In genomic region chr4:87025023-87025613, GRCh38 we compare ENCODE assay signal across 17 cellular contexts.
A peak's percentile ranks its signal among the peaks of the same experiment; 100 is the strongest.
DNase-seq lines count a peak whose midpoint lies in the region; ATAC-seq and TF ChIP-seq lines count a peak whose summit lies in the region.
"Had no signal": no experiment of that assay in that cellular context is flagged by ENCODE, and none has a peak within 500 bp of the region (broad histone marks: within the 10 kb centered on the region; RNA-seq: fewer than 3 reads in every experiment).

No MANE protein-coding gene starts in this region.

- no peaks in the 10 kb centered on the region for H3K9me3 Mint-ChIP-seq in H9
- H3K9me3 Mint-ChIP-seq: activated CD4-positive, alpha-beta T cell treated with anti-CD3 and anti-CD28 coated beads, Interleukin-2, amount 10 ng/mL, durations not matched to agents 24 days and 14 days; activated T-cell treated with anti-CD3 and anti-CD28 coated beads, Interleukin-2, amount 50 U/mL, for 4 hours; neural crest cell had no signal

- no peak for TF ChIP-seq POLR2A in transverse colon (IDR thresholded peaks at IDR 0.05)

- no peak overlapping the region for H2BK15ac ChIP-seq in H9 (ENCODE audit: low read depth, low read length)

- H2BK20ac ChIP-seq in H9 (ENCODE audit: low read depth, low read length, poor library complexity, severe bottlenecking) = no peak overlapping the region

- H3K27me3 Mint-ChIP-seq in H9 (ENCODE audit: low read depth) = no peaks in the 10 kb centered on the region
- H3K27me3 Mint-ChIP-seq: activated CD4-positive, alpha-beta T cell treated with anti-CD3 and anti-CD28 coated beads, Interleukin-2, amount 10 ng/mL, durations not matched to agents 24 days and 14 days; CD4-positive, alpha-beta memory T cell had no signal

- no peak overlapping the region for H3K27ac ChIP-seq in H9 (ENCODE audit: insufficient read length, low read depth, low read length)
- H3K27ac ChIP-seq in coronary artery = peak overlapping the region in 1 of 2 donors; percentile 78
- H3K27ac ChIP-seq in muscle layer of colon (ENCODE audit: low read depth, low read length) = peak overlapping the region; percentile 42
- peak overlapping the region; percentile 66 to 73 (median 72) for H3K27ac ChIP-seq in transverse colon
- H3K27ac ChIP-seq: HL-60 had no signal

- H2AK5ac ChIP-seq in H9 (ENCODE audit: insufficient read length, low read length) = no peak overlapping the region

- peak overlapping the region; percentile 40 for H3K4me3 ChIP-seq in coronary artery
- no peak overlapping the region for H3K4me3 ChIP-seq in muscle layer of colon (ENCODE audit: low read depth in 1 of 2, low read length in 2 of 2)
- H3K4me3 ChIP-seq in transverse colon = no peak overlapping the region
- H3K4me3 ChIP-seq: left lung, skin epidermis had no signal

- no peak overlapping the region for H4K5ac ChIP-seq in H9 (ENCODE audit: insufficient read length, low read depth, low read length)

- H3K4ac ChIP-seq in H9 (ENCODE audit: low read depth, low read length) = no peak overlapping the region

- no peak overlapping the region for H2AFZ ChIP-seq in H9 (ENCODE audit: low read length)

- no CpG with 5 or more reads among the region's 5 CpGs for WGBS in H9 (ENCODE audit: extremely low coverage, insufficient read length, low lambda C conversion rate)
- WGBS in transverse colon (ENCODE audit: low coverage in 1 of 2), 2 donors = 45 to 50% methylated on average over 1 to 5 of the region's 5 CpGs

- no peak overlapping the region for H2BK5ac ChIP-seq in H9 (ENCODE audit: insufficient read length, low read length)

- H3K56ac ChIP-seq in H9 (ENCODE audit: insufficient read length, low read depth, low read length) = no peak overlapping the region

- DNase-seq in H9 (no peak), coronary artery (ENCODE audit: low spot score) (no peak), transverse colon (no peak), GDM1 (lab: John Stamatoyannopoulos, UW) (no peak)
- no peak for DNase-seq in activated CD4-positive, alpha-beta T cell treated with anti-CD3 and anti-CD28 coated beads, Interleukin-2, amount 50 U/mL, for 4 hours
- DNase-seq: activated CD4-positive, alpha-beta T cell treated with anti-CD3 and anti-CD28 coated beads, Interleukin-2, amount 10 ng/mL, durations not matched to agents 24 days and 14 days; activated T-cell treated with anti-CD3 and anti-CD28 coated beads, Interleukin-2, amount 50 U/mL, for 4 hours; CD4-positive, alpha-beta memory T cell; EL; hypothalamus had no signal

- no peak overlapping the region for H2BK120ac ChIP-seq in H9 (ENCODE audit: low read depth, low read length, poor library complexity, severe bottlenecking)

- H3K9me3 ChIP-seq in H9 (ENCODE audit: control insufficient read depth, low read depth, low read length) = no peaks in the 10 kb centered on the region
- no peaks in the 10 kb centered on the region for H3K9me3 ChIP-seq in muscle layer of colon (ENCODE audit: low read length)
- H3K9me3 ChIP-seq in transverse colon = no peaks in the 10 kb centered on the region
- H3K9me3 ChIP-seq: left lung had no signal

- H3K36me3 ChIP-seq in muscle layer of colon (ENCODE audit: insufficient read depth, low read length) (no peaks in the 10 kb centered on the region), transverse colon (no peaks in the 10 kb centered on the region)
- H3K36me3 ChIP-seq: left lung had no signal

- no peak overlapping the region for H3K4me3 Mint-ChIP-seq in H9
- H3K4me3 Mint-ChIP-seq: activated CD4-positive, alpha-beta T cell treated with anti-CD3 and anti-CD28 coated beads, Interleukin-2, amount 10 ng/mL, durations not matched to agents 24 days and 14 days; activated T-cell treated with anti-CD3 and anti-CD28 coated beads, Interleukin-2, amount 50 U/mL, for 4 hours; neural crest cell had no signal

- no peaks in the 10 kb centered on the region for H4K20me1 ChIP-seq in H9 (ENCODE audit: control insufficient read depth, insufficient read depth, insufficient read length)

- peak overlapping the region in 2 of 3 experiments; percentile 30 to 57; a peak in 4 of 7 replicates for H3K27ac Mint-ChIP-seq in H9
- H3K27ac Mint-ChIP-seq: activated CD4-positive, alpha-beta T cell treated with anti-CD3 and anti-CD28 coated beads, Interleukin-2, amount 10 ng/mL, durations not matched to agents 24 days and 14 days had no signal

- H3K27me3 ChIP-seq in H9 (ENCODE audit: insufficient read depth, low read length) (no peaks in the 10 kb centered on the region), muscle layer of colon (ENCODE audit: control insufficient read depth in 1 of 2, insufficient read depth in 2 of 2, low read length in 2 of 2) (no peaks in the 10 kb centered on the region), transverse colon (no peaks in the 10 kb centered on the region)
- H3K27me3 ChIP-seq: left lung had no signal

- in situ Hi-C loops in transverse colon (cut with MboI; ENCODE audit: low pct_ligation_motif_present in 1 of 4, low pct_unique_long_range_greater_than_20kb in 1 of 4, low sequenced_read_pairs in 3 of 4) = no loop called here

- peaks cover 4% of the 10 kb centered on the region; the same call in 1 of the 2 replicates for H3K4me1 ChIP-seq in H9 (ENCODE audit: insufficient read depth, low read length)
- peaks cover 70% of the 10 kb centered on the region for H3K4me1 ChIP-seq in muscle layer of colon (ENCODE audit: insufficient read depth, low read length)
- H3K4me1 ChIP-seq in transverse colon = peaks cover 36 to 78% (median 57%) of the 10 kb centered on the region in 4 donors

- H3K79me1 ChIP-seq in H9 (ENCODE audit: insufficient read depth, low read depth, low read length, poor library complexity, severe bottlenecking) = peaks cover 4% of the 10 kb centered on the region

- no peak for TF ChIP-seq EP300 in transverse colon (IDR thresholded peaks at IDR 0.05; ENCODE audit: low read depth)

- H3K9ac ChIP-seq in H9 (ENCODE audit: extremely low read depth, insufficient read length, low read length) (no peak overlapping the region), muscle layer of colon (ENCODE audit: low read length) (no peak overlapping the region)

- no peak overlapping the region for H4K8ac ChIP-seq in H9 (replicated peaks; ENCODE audit: insufficient read length, low read depth, low read length)

- ATAC-seq in GM21360 (IDR thresholded peaks at IDR 0.05; ENCODE audit: unreplicated experiment) = no peak
- ATAC-seq: activated T-cell treated with anti-CD3 and anti-CD28 coated beads, Interleukin-2, amount 50 U/mL, for 4 hours; Panc1 had no signal

- H3K79me2 ChIP-seq in H9 (ENCODE audit: insufficient read depth, low read length) = peaks cover 14% of the 10 kb centered on the region; the same call in 1 of the 2 replicates

- no peak overlapping the region for H3K23ac ChIP-seq in H9 (ENCODE audit: insufficient read length, low read depth, low read length)

- H3K4me2 ChIP-seq in H9 (ENCODE audit: insufficient read depth, insufficient read length, low read length) = no peak overlapping the region

- intact Hi-C loops in transverse colon (cut with DNase I; ENCODE audit: low total_unique reads) = no loop called here

- no peak overlapping the region for H3K18ac ChIP-seq in H9 (ENCODE audit: insufficient read length, low read depth, low read length)

- no peaks in the 10 kb centered on the region for H3K36me3 Mint-ChIP-seq in H9 (ENCODE audit: insufficient read depth in 1 of 3, low read depth in 3 of 3)

- no peak overlapping the region for H2BK12ac ChIP-seq in H9 (ENCODE audit: insufficient read length, low read depth, low read length)

- TF ChIP-seq CTCF in H9 (conservative IDR thresholded peaks at IDR 0.05) (no peak), coronary artery (IDR thresholded peaks at IDR 0.05) (no peak), transverse colon (IDR thresholded peaks at IDR 0.05) (peak in 1 of 5 experiments; percentile 8)

- peaks cover 46 to 51% of the 10 kb centered on the region in 2 experiments for H3K4me1 Mint-ChIP-seq in H9

- H3T11ph ChIP-seq in H9 (ENCODE audit: low read length) = no peak overlapping the region

- no peak overlapping the region for H4K91ac ChIP-seq in H9 (ENCODE audit: insufficient read length, low read depth, low read length)

- no peaks in the 10 kb centered on the region for H3K23me2 ChIP-seq in H9 (ENCODE audit: insufficient read length, low read depth, low read length, poor library complexity, severe bottlenecking)

- no peak overlapping the region for H3K14ac ChIP-seq in H9 (ENCODE audit: insufficient read depth, low read length)
